Comparison of ENCODE assay signal across 12 cellular contexts in genomic region chr16:85082553-85083050, GRCh38. TPM values are rescaled to one million over a fixed set of nuclear protein-coding genes. Genes with fewer than 3 reads are reported as not detected.
DNase-seq lines count a peak whose midpoint lies in the region; ATAC-seq and TF ChIP-seq lines count a peak whose summit lies in the region.
"Had no signal": no experiment of that assay in that cellular context is flagged by ENCODE, and none has a peak within 500 bp of the region (broad histone marks: within the 10 kb centered on the region; RNA-seq: fewer than 3 reads in every experiment).

No MANE protein-coding gene starts in this region.

- DNase-seq in GM13976 (ENCODE audit: low spot score) (peak; percentile 65), NAMALWA (ENCODE audit: low spot score) (peak; percentile 35), retina (peak; percentile 66), HCEC 1CT (no peak), AG20443 (ENCODE audit: low spot score) (no peak)
- DNase-seq in activated CD8-positive, alpha-beta memory T cell treated with anti-CD3 and anti-CD28 coated beads, Interleukin-2, amount 50 U/mL, for 48 hours, result no peak
- DNase-seq: amniotic stem cell, natural killer cell, OCI-M1 had no signal

- no peak for TF ChIP-seq POLR2A in GM18505 (IDR thresholded peaks at IDR 0.05; ENCODE audit: borderline replicate concordance, extremely low read depth, insufficient read depth, insufficient read length)

- TF ChIP-seq CTCF in GM13976 (IDR thresholded peaks at IDR 0.05; ENCODE audit: borderline replicate concordance, control extremely low read depth, extremely low read depth, insufficient read depth, missing control alignments), result no peak

- ATAC-seq in esophagus mucosa (peak; percentile 24), GM18505 (IDR thresholded peaks at IDR 0.05; ENCODE audit: unreplicated experiment) (no peak)
- ATAC-seq: natural killer cell had no signal

- in situ Hi-C loops in GM13976 (cut with MboI; ENCODE audit: low sequenced_read_pairs, unreplicated experiment), result no loop called here

RNA-seq across cellular contexts. Expression of gene CIBAR2, which starts 29.7 kb away (rescaled TPM):
- not detected for total RNA-seq in esophagus mucosa
- total RNA-seq: endothelial cell of umbilical vein, natural killer cell had no signal

RNA-seq across cellular contexts. Expression of gene KIAA0513, which starts 55.0 kb away (rescaled TPM):
- total RNA-seq in esophagus mucosa, result 8.1 TPM

Comparison
In these comparisons a context has a peak if more than half of its experiments do, and no peak if none do; other contexts are left out.
1. DNase-seq: peak in GM13976 (single experiment), NAMALWA (single experiment) and retina (single experiment); none in HCEC 1CT (single experiment), activated CD8-positive, alpha-beta memory T cell treated with anti-CD3 and anti-CD28 coated beads, Interleukin-2, amount 50 U/mL, for 48 hours (single experiment) and AG20443 (single experiment).